Comparison of ENCODE assay signal across 24 cellular contexts in genomic region chr5:173557123-173557903, GRCh38. TPM values are rescaled to one million over a fixed set of nuclear protein-coding genes. Genes with fewer than 3 reads are reported as not detected.
A peak's percentile ranks its signal among the peaks of the same experiment; 100 is the strongest.
DNase-seq lines count a peak whose midpoint lies in the region; ATAC-seq and TF ChIP-seq lines count a peak whose summit lies in the region.
"Had no signal": no experiment of that assay in that cellular context is flagged by ENCODE, and none has a peak within 500 bp of the region (broad histone marks: within the 10 kb centered on the region; RNA-seq: fewer than 3 reads in every experiment).

No MANE protein-coding gene starts in this region.

- H3F3A ChIP-seq in GM23338 (replicated peaks; ENCODE audit: low read depth), result no peaks in the 10 kb centered on the region

- H3K4me1 Mint-ChIP-seq in GM23338 (peaks cover 20% of the 10 kb centered on the region), chondrocyte (ENCODE audit: low read depth) (peaks cover 26% of the 10 kb centered on the region)

- H3K27me3 Mint-ChIP-seq in GM23338 (ENCODE audit: insufficient read depth, low read depth, poor library complexity), result peaks cover 15% of the 10 kb centered on the region
- H3K27me3 Mint-ChIP-seq in chondrocyte (ENCODE audit: low read depth), result peaks cover 2% of the 10 kb centered on the region

- no peaks in the 10 kb centered on the region for H3K79me2 ChIP-seq in GM23338 (replicated peaks; ENCODE audit: insufficient read depth)

- no peak overlapping the region for H3K4me3 Mint-ChIP-seq in GM23338
- no peak overlapping the region for H3K4me3 Mint-ChIP-seq in chondrocyte (ENCODE audit: unreplicated experiment)
- H3K4me3 Mint-ChIP-seq: activated T-cell treated with anti-CD3 and anti-CD28 coated beads, Interleukin-2, amount 50 U/mL, for 72 hours; CD4-positive, alpha-beta T cell had no signal

- 0 out of 2 replicates have a peak overlapping the region, but pooled peaks have one; percentile 1 for H2AFZ ChIP-seq in GM23338

- TF ChIP-seq CTCF in GM23338 (conservative IDR thresholded peaks at IDR 0.05; ENCODE audit: low read depth in 2 of 2) (no peak), chondrocyte (IDR thresholded peaks at IDR 0.05) (no peak)

- H4K20me1 ChIP-seq in GM23338 (replicated peaks; ENCODE audit: insufficient read depth), result no peaks in the 10 kb centered on the region

- H3K36me3 ChIP-seq in GM23338 (ENCODE audit: insufficient read depth), result no peaks in the 10 kb centered on the region
- H3K36me3 ChIP-seq: brain microvascular endothelial cell, uterus had no signal

- H3K4me1 ChIP-seq in GM23338 (ENCODE audit: insufficient read depth), result peaks cover 21% of the 10 kb centered on the region
- H3K4me1 ChIP-seq: uterus had no signal

- DNase-seq in GM23338 (ENCODE audit: low spot score) (peak; percentile 51), chondrocyte (ENCODE audit: low spot score) (no peak), midbrain (lab: John Stamatoyannopoulos, UW) (peak; percentile 91), sciatic nerve (ENCODE audit: low spot score) (no peak), SKM-1 treated with dmso at 0.1 percent for 144 hours (lab: John Stamatoyannopoulos, UW; ENCODE audit: unreplicated experiment) (no peak), mesenteric fat pad (ENCODE audit: low spot score) (no peak), HuH-7 (ENCODE audit: low spot score) (no peak)
- DNase-seq in stimulated activated CD4-positive, alpha-beta T cell treated with anti-CD3 and anti-CD28 coated beads, Interleukin-1b, Interleukin-23, amount 100 ng/mL, for 48 hours, result no peak
- DNase-seq: ACHN; activated T-cell treated with anti-CD3 and anti-CD28 coated beads, Interleukin-2, amount 50 U/mL, for 72 hours; brain microvascular endothelial cell; CD4-positive, alpha-beta T cell; dermis blood vessel endothelial cell; DMS153; left colon; NCI-H1694 treated with DMSO at 0.1 percent for 48 hours; NCI-H226; stimulated activated CD4-positive, alpha-beta T cell treated with anti-CD3 and anti-CD28 coated beads, Interleukin-2, amount 100 ng/mL, for 48 hours; uterus had no signal

- H3K4me3 ChIP-seq in GM23338, result no peak overlapping the region
- H3K4me3 ChIP-seq: GM12878, K562, SK-N-MC, uterus had no signal

- intact Hi-C loops in sciatic nerve (cut with DNase I), result no loop called here

- H3K9me2 ChIP-seq in GM23338 (ENCODE audit: insufficient read depth), result peaks cover under 1% of the 10 kb centered on the region; the same call in 1 of the 2 replicates

- ATAC-seq in GM23338 (peak; percentile 57), sciatic nerve (peak; percentile 51)
- ATAC-seq: activated naive CD4-positive, alpha-beta T cell treated with anti-CD3 and anti-CD28 coated beads, Interleukin-2, amount 50 U/mL, for 72 hours; activated T-cell treated with anti-CD3 and anti-CD28 coated beads, Interleukin-2, amount 50 U/mL, for 72 hours; GM12878; left colon; Panc1 had no signal

- H3K27ac Mint-ChIP-seq in GM23338, result peak overlapping the region; percentile 11; the same call in 1 of the 2 replicates
- peak overlapping the region; percentile 69 for H3K27ac Mint-ChIP-seq in chondrocyte (ENCODE audit: unreplicated experiment)
- H3K27ac Mint-ChIP-seq: activated naive CD4-positive, alpha-beta T cell treated with anti-CD3 and anti-CD28 coated beads, Interleukin-2, amount 50 U/mL, for 72 hours; activated T-cell treated with anti-CD3 and anti-CD28 coated beads, Interleukin-2, amount 50 U/mL, for 72 hours; CD4-positive, alpha-beta T cell had no signal

- no peaks in the 10 kb centered on the region for H3K27me3 ChIP-seq in GM23338 (ENCODE audit: insufficient read depth)
- H3K27me3 ChIP-seq: brain microvascular endothelial cell, uterus had no signal

- H3K36me3 Mint-ChIP-seq in GM23338 (ENCODE audit: low read depth) (peaks cover 4% of the 10 kb centered on the region; the same call in 1 of the 3 replicates), chondrocyte (ENCODE audit: low read depth) (peaks cover 11% of the 10 kb centered on the region)

- no peak overlapping the region; the same call in 1 of the 2 replicates for H3K4me2 ChIP-seq in GM23338

- H3K9me3 Mint-ChIP-seq in GM23338 (peaks cover 13% of the 10 kb centered on the region), chondrocyte (ENCODE audit: low read depth) (peaks cover 20% of the 10 kb centered on the region)

- H3K27ac ChIP-seq in GM23338 (ENCODE audit: low read depth), result no peak overlapping the region
- H3K27ac ChIP-seq: brain microvascular endothelial cell, SK-N-MC, uterus had no signal

TF ChIP-seq in GM23338, 12 proteins besides CTCF, POLR2A, EP300 and RAD21 (continues in another document):
- TF ChIP-seq POLR2AphosphoS5 (IDR thresholded peaks at IDR 0.05; ENCODE audit: low read depth), result no peak
- TF ChIP-seq EZH2 (IDR thresholded peaks at IDR 0.05; ENCODE audit: low read depth, unreplicated experiment), result no peak
- no peak for TF ChIP-seq ETS1 (IDR thresholded peaks at IDR 0.05)
- TF ChIP-seq CREB1 (CRISPR knock-in tag; IDR thresholded peaks at IDR 0.05; ENCODE audit: low read depth), result no peak
- TF ChIP-seq, protein P1, sequence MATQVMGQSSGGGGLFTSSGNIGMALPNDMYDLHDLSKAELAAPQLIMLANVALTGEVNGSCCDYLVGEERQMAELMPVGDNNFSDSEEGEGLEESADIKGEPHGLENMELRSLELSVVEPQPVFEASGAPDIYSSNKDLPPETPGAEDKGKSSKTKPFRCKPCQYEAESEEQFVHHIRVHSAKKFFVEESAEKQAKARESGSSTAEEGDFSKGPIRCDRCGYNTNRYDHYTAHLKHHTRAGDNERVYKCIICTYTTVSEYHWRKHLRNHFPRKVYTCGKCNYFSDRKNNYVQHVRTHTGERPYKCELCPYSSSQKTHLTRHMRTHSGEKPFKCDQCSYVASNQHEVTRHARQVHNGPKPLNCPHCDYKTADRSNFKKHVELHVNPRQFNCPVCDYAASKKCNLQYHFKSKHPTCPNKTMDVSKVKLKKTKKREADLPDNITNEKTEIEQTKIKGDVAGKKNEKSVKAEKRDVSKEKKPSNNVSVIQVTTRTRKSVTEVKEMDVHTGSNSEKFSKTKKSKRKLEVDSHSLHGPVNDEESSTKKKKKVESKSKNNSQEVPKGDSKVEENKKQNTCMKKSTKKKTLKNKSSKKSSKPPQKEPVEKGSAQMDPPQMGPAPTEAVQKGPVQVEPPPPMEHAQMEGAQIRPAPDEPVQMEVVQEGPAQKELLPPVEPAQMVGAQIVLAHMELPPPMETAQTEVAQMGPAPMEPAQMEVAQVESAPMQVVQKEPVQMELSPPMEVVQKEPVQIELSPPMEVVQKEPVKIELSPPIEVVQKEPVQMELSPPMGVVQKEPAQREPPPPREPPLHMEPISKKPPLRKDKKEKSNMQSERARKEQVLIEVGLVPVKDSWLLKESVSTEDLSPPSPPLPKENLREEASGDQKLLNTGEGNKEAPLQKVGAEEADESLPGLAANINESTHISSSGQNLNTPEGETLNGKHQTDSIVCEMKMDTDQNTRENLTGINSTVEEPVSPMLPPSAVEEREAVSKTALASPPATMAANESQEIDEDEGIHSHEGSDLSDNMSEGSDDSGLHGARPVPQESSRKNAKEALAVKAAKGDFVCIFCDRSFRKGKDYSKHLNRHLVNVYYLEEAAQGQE (IDR thresholded peaks at IDR 0.05; ENCODE audit: unreplicated experiment), result no peak

RNA-seq across cellular contexts. Expression of gene BOD1, which starts 59.1 kb away (rescaled TPM):
- total RNA-seq in GM23338 (2014; rRNA removed; shearing (Covaris generic)), result 135 and 141 TPM in 2 replicates
- 92.7 and 94.7 TPM in 2 replicates for polyA plus RNA-seq in GM23338 (2016; fragmentation: Nextera tagmentation; extraction: Ambion mirVana)
- total RNA-seq in chondrocyte, result 62.0 to 71.6 TPM (median 70.9 TPM) in 3 replicates
- total RNA-seq in sciatic nerve, result 46.5 TPM
- 47.2 TPM for total RNA-seq in mesenteric fat pad

Comparison
In these comparisons a context has a peak if more than half of its experiments do, and no peak if none do; other contexts are left out.
1. DNase-seq: peak in GM23338 (single experiment) and midbrain (single experiment); none in chondrocyte (single experiment), sciatic nerve (single experiment), SKM-1 treated with dmso at 0.1 percent for 144 hours (single experiment), stimulated activated CD4-positive, alpha-beta T cell treated with anti-CD3 and anti-CD28 coated beads, Interleukin-1b, Interleukin-23, amount 100 ng/mL, for 48 hours (single experiment), mesenteric fat pad (single experiment) and HuH-7 (single experiment).